In the genomic region with DNA sequence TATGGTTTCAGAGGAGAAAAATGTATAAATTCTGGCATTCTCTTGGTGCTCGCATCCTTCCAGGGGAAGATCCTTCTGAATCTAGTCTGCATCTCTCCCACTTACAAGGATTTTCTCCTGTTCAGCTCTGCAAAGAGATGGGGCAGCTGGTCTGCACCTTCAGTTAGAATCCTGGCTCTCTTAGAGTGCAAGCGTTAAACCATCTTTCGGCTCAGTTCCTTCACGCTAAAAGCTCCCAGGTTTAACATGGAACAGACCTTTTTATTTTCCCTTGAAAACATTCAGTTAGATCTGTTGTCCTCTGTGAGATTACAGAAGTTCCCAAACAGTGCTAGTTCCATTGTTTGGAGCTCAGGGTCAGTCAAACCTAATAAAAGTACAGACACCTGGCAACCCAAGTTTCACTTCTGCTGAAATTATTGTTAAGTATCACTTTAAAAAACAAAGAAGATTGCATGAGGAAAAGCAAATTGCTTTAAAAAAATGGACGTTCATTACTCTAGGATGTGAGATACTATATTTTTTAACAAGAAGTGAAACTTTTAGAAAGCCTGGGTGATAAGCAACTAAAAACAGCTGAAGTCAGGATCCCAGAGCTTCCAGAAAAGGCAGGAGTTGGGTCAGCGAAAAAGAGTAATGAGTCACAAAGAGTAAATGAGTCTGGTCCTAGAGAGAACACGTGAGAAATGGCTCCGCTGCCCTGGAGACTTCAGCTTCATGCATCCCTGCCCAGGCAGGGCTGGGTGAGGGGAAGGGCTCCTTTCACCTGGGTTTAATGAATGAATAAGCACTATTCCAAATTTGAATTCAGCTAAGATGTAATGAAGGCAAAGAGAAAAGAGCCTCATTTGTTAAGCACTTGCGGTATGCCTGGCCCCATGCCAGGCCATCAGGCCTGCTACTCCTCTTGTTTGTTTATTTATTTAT, we compare ENCODE assay signal across 8 cellular contexts.
DNase-seq lines count a peak whose midpoint lies in the region; ATAC-seq and TF ChIP-seq lines count a peak whose summit lies in the region.

No MANE protein-coding gene starts in this region.

- peaks cover 12% of the 10 kb centered on the region for H3K27me3 Mint-ChIP-seq in activated naive CD8-positive, alpha-beta T cell treated with anti-CD3 and anti-CD28 coated beads, Interleukin-2, amount 50 U/mL, for 24 hours
- peaks cover 20% of the 10 kb centered on the region for H3K27me3 Mint-ChIP-seq in activated naive CD8-positive, alpha-beta T cell treated with anti-CD3 and anti-CD28 coated beads for 36 hours
- H3K27me3 Mint-ChIP-seq in stimulated activated memory B cell treated with anti-CD40 and anti-IgM and Interleukin-4, amounts not matched to agents 10 μg/mL and 1 μg/mL and 100 μg/mL, for 72 hours: no peaks in the 10 kb centered on the region
- H3K27me3 Mint-ChIP-seq in neural progenitor cell (ENCODE audit: insufficient read depth, low read depth): peaks cover 10% of the 10 kb centered on the region

- CTCF ChIA-PET in RWPE1 (lab: Yijun Ruan, JAX): interaction anchor here (0.5 to 1.0 kb wide), 4 partner anchors 40 to 1058 kb away, joined by 3 read pairs; no protein-coding TSS in a partner anchor

- no peaks in the 10 kb centered on the region for H3K79me2 ChIP-seq in neural progenitor cell (ENCODE audit: low read depth)

- no peak for ATAC-seq in activated naive CD8-positive, alpha-beta T cell treated with anti-CD3 and anti-CD28 coated beads, Interleukin-2, amount 50 U/mL, for 24 hours
- peak; percentile 62 for ATAC-seq in HG03045 (IDR thresholded peaks at IDR 0.05; ENCODE audit: unreplicated experiment)
- peak; percentile 90 for ATAC-seq in stimulated activated memory B cell treated with anti-CD40 and anti-IgM and Interleukin-4, amounts not matched to agents 10 μg/mL and 1 μg/mL and 100 μg/mL, for 72 hours

- H2AFZ ChIP-seq in neural progenitor cell (replicated peaks): no peak overlapping the region

- no peak overlapping the region for H3K4me3 ChIP-seq in neural progenitor cell

- H3K36me3 Mint-ChIP-seq in activated naive CD8-positive, alpha-beta T cell treated with anti-CD3 and anti-CD28 coated beads, Interleukin-2, amount 50 U/mL, for 24 hours (ENCODE audit: low read depth): no peaks in the 10 kb centered on the region
- H3K36me3 Mint-ChIP-seq in activated naive CD8-positive, alpha-beta T cell treated with anti-CD3 and anti-CD28 coated beads for 36 hours: no peaks in the 10 kb centered on the region
- peaks cover 51% of the 10 kb centered on the region for H3K36me3 Mint-ChIP-seq in stimulated activated memory B cell treated with anti-CD40 and anti-IgM and Interleukin-4, amounts not matched to agents 10 μg/mL and 1 μg/mL and 100 μg/mL, for 72 hours
- no peaks in the 10 kb centered on the region for H3K36me3 Mint-ChIP-seq in neural progenitor cell

- H3K4me2 ChIP-seq in neural progenitor cell: no peak overlapping the region

- no peak for DNase-seq in activated naive CD8-positive, alpha-beta T cell treated with anti-CD3 and anti-CD28 coated beads, Interleukin-2, amount 50 U/mL, for 24 hours
- DNase-seq in activated naive CD8-positive, alpha-beta T cell treated with anti-CD3 and anti-CD28 coated beads for 36 hours: no peak
- peak; percentile 46 for DNase-seq in RWPE1 (ENCODE audit: low spot score)
- peak; percentile 83 for DNase-seq in glomerular visceral epithelial cell (ENCODE audit: extremely low spot score)
- no peak for DNase-seq in NCI-H2227 treated with DMSO at 0.1 percent for 48 hours (lab: John Stamatoyannopoulos, UW)
- DNase-seq in neural progenitor cell (ENCODE audit: low spot score): no peak

- no peak overlapping the region for H3K4me3 Mint-ChIP-seq in activated naive CD8-positive, alpha-beta T cell treated with anti-CD3 and anti-CD28 coated beads, Interleukin-2, amount 50 U/mL, for 24 hours
- no peak overlapping the region for H3K4me3 Mint-ChIP-seq in activated naive CD8-positive, alpha-beta T cell treated with anti-CD3 and anti-CD28 coated beads for 36 hours
- peak overlapping the region; percentile 71 for H3K4me3 Mint-ChIP-seq in stimulated activated memory B cell treated with anti-CD40 and anti-IgM and Interleukin-4, amounts not matched to agents 10 μg/mL and 1 μg/mL and 100 μg/mL, for 72 hours
- no peak overlapping the region for H3K4me3 Mint-ChIP-seq in neural progenitor cell

- POLR2A ChIA-PET in RWPE1 (lab: Yijun Ruan, JAX; ENCODE audit: low non-redundant PET): no interaction called here

- no peaks in the 10 kb centered on the region for H3K9me3 Mint-ChIP-seq in activated naive CD8-positive, alpha-beta T cell treated with anti-CD3 and anti-CD28 coated beads, Interleukin-2, amount 50 U/mL, for 24 hours
- no peaks in the 10 kb centered on the region for H3K9me3 Mint-ChIP-seq in activated naive CD8-positive, alpha-beta T cell treated with anti-CD3 and anti-CD28 coated beads for 36 hours
- H3K9me3 Mint-ChIP-seq in stimulated activated memory B cell treated with anti-CD40 and anti-IgM and Interleukin-4, amounts not matched to agents 10 μg/mL and 1 μg/mL and 100 μg/mL, for 72 hours: no peaks in the 10 kb centered on the region
- H3K9me3 Mint-ChIP-seq in neural progenitor cell: no peaks in the 10 kb centered on the region

- H3K9ac ChIP-seq in neural progenitor cell: no peak overlapping the region

- H3K27ac Mint-ChIP-seq in activated naive CD8-positive, alpha-beta T cell treated with anti-CD3 and anti-CD28 coated beads, Interleukin-2, amount 50 U/mL, for 24 hours: peak overlapping the region; percentile 25
- H3K27ac Mint-ChIP-seq in activated naive CD8-positive, alpha-beta T cell treated with anti-CD3 and anti-CD28 coated beads for 36 hours: no peak overlapping the region
- peak overlapping the region; percentile 87 for H3K27ac Mint-ChIP-seq in stimulated activated memory B cell treated with anti-CD40 and anti-IgM and Interleukin-4, amounts not matched to agents 10 μg/mL and 1 μg/mL and 100 μg/mL, for 72 hours
- no peak overlapping the region for H3K27ac Mint-ChIP-seq in neural progenitor cell

- TF ChIP-seq CTCF in RWPE1 (conservative IDR thresholded peaks at IDR 0.05; ENCODE audit: low read depth) (no peak), neural progenitor cell (IDR thresholded peaks at IDR 0.05) (no peak)

- H3K4me1 ChIP-seq in neural progenitor cell: peaks cover 30% of the 10 kb centered on the region

- peaks cover 30% of the 10 kb centered on the region for H3K27me3 ChIP-seq in neural progenitor cell

- no peaks in the 10 kb centered on the region for H4K20me1 ChIP-seq in neural progenitor cell (ENCODE audit: low read depth)

- H3K36me3 ChIP-seq in neural progenitor cell: no peaks in the 10 kb centered on the region

- peaks cover 13% of the 10 kb centered on the region for H3K4me1 Mint-ChIP-seq in activated naive CD8-positive, alpha-beta T cell treated with anti-CD3 and anti-CD28 coated beads, Interleukin-2, amount 50 U/mL, for 24 hours
- peaks cover 7% of the 10 kb centered on the region for H3K4me1 Mint-ChIP-seq in activated naive CD8-positive, alpha-beta T cell treated with anti-CD3 and anti-CD28 coated beads for 36 hours
- peaks cover 48% of the 10 kb centered on the region for H3K4me1 Mint-ChIP-seq in stimulated activated memory B cell treated with anti-CD40 and anti-IgM and Interleukin-4, amounts not matched to agents 10 μg/mL and 1 μg/mL and 100 μg/mL, for 72 hours
- peaks cover 30% of the 10 kb centered on the region for H3K4me1 Mint-ChIP-seq in neural progenitor cell

- no peaks in the 10 kb centered on the region for H3K9me3 ChIP-seq in neural progenitor cell (ENCODE audit: low read depth)

- H3F3A ChIP-seq in neural progenitor cell (ENCODE audit: low read depth): peaks cover 11% of the 10 kb centered on the region

- H3K27ac ChIP-seq in RWPE1: peak overlapping the region; percentile 34
- H3K27ac ChIP-seq in neural progenitor cell: no peak overlapping the region

Comparison
In these comparisons a context has a peak if more than half of its experiments do, and no peak if none do; other contexts are left out.
1. H3K27ac Mint-ChIP-seq: peak in activated naive CD8-positive, alpha-beta T cell treated with anti-CD3 and anti-CD28 coated beads, Interleukin-2, amount 50 U/mL, for 24 hours (single experiment) and stimulated activated memory B cell treated with anti-CD40 and anti-IgM and Interleukin-4, amounts not matched to agents 10 μg/mL and 1 μg/mL and 100 μg/mL, for 72 hours (single experiment); none in activated naive CD8-positive, alpha-beta T cell treated with anti-CD3 and anti-CD28 coated beads for 36 hours (single experiment) and neural progenitor cell (single experiment).
2. DNase-seq: peak in RWPE1 (single experiment) and glomerular visceral epithelial cell (single experiment); none in activated naive CD8-positive, alpha-beta T cell treated with anti-CD3 and anti-CD28 coated beads, Interleukin-2, amount 50 U/mL, for 24 hours (single experiment), activated naive CD8-positive, alpha-beta T cell treated with anti-CD3 and anti-CD28 coated beads for 36 hours (single experiment), NCI-H2227 treated with DMSO at 0.1 percent for 48 hours (single experiment) and neural progenitor cell (single experiment).